ENCODE assay signal across 2 cellular contexts in the genomic region with DNA sequence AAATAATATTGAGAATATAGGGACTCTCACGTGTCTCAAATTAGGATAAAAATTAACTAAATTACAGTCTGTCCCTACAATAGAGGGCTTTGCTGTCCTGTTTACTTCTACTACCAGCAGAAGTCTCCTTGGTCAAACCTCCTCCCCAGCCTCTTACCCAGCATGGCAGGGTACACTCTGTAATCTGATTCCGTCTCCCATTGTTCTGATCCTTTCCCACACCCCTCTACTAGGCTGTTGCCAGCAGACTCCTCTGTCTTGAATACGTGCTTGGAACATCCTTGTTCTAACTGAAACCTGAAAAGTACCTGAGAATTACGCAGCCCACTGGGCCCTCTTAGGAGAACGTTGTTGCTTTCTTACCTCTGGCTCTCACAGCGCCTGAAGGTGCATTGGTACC.
TF ChIP-seq lines count a peak whose summit lies in the region.

No MANE protein-coding gene starts in this region.

TF ChIP-seq in GM23338, 12 proteins besides CTCF, POLR2A, EP300 and RAD21 (continues in another document):
- TF ChIP-seq EZH2 (IDR thresholded peaks at IDR 0.05; ENCODE audit: low read depth, unreplicated experiment): no peak
- no peak for TF ChIP-seq EZH2phosphoT487 (IDR thresholded peaks at IDR 0.05; ENCODE audit: unreplicated experiment)
- TF ChIP-seq, protein P1, sequence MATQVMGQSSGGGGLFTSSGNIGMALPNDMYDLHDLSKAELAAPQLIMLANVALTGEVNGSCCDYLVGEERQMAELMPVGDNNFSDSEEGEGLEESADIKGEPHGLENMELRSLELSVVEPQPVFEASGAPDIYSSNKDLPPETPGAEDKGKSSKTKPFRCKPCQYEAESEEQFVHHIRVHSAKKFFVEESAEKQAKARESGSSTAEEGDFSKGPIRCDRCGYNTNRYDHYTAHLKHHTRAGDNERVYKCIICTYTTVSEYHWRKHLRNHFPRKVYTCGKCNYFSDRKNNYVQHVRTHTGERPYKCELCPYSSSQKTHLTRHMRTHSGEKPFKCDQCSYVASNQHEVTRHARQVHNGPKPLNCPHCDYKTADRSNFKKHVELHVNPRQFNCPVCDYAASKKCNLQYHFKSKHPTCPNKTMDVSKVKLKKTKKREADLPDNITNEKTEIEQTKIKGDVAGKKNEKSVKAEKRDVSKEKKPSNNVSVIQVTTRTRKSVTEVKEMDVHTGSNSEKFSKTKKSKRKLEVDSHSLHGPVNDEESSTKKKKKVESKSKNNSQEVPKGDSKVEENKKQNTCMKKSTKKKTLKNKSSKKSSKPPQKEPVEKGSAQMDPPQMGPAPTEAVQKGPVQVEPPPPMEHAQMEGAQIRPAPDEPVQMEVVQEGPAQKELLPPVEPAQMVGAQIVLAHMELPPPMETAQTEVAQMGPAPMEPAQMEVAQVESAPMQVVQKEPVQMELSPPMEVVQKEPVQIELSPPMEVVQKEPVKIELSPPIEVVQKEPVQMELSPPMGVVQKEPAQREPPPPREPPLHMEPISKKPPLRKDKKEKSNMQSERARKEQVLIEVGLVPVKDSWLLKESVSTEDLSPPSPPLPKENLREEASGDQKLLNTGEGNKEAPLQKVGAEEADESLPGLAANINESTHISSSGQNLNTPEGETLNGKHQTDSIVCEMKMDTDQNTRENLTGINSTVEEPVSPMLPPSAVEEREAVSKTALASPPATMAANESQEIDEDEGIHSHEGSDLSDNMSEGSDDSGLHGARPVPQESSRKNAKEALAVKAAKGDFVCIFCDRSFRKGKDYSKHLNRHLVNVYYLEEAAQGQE (IDR thresholded peaks at IDR 0.05; ENCODE audit: unreplicated experiment): no peak
- TF ChIP-seq, protein P2, sequence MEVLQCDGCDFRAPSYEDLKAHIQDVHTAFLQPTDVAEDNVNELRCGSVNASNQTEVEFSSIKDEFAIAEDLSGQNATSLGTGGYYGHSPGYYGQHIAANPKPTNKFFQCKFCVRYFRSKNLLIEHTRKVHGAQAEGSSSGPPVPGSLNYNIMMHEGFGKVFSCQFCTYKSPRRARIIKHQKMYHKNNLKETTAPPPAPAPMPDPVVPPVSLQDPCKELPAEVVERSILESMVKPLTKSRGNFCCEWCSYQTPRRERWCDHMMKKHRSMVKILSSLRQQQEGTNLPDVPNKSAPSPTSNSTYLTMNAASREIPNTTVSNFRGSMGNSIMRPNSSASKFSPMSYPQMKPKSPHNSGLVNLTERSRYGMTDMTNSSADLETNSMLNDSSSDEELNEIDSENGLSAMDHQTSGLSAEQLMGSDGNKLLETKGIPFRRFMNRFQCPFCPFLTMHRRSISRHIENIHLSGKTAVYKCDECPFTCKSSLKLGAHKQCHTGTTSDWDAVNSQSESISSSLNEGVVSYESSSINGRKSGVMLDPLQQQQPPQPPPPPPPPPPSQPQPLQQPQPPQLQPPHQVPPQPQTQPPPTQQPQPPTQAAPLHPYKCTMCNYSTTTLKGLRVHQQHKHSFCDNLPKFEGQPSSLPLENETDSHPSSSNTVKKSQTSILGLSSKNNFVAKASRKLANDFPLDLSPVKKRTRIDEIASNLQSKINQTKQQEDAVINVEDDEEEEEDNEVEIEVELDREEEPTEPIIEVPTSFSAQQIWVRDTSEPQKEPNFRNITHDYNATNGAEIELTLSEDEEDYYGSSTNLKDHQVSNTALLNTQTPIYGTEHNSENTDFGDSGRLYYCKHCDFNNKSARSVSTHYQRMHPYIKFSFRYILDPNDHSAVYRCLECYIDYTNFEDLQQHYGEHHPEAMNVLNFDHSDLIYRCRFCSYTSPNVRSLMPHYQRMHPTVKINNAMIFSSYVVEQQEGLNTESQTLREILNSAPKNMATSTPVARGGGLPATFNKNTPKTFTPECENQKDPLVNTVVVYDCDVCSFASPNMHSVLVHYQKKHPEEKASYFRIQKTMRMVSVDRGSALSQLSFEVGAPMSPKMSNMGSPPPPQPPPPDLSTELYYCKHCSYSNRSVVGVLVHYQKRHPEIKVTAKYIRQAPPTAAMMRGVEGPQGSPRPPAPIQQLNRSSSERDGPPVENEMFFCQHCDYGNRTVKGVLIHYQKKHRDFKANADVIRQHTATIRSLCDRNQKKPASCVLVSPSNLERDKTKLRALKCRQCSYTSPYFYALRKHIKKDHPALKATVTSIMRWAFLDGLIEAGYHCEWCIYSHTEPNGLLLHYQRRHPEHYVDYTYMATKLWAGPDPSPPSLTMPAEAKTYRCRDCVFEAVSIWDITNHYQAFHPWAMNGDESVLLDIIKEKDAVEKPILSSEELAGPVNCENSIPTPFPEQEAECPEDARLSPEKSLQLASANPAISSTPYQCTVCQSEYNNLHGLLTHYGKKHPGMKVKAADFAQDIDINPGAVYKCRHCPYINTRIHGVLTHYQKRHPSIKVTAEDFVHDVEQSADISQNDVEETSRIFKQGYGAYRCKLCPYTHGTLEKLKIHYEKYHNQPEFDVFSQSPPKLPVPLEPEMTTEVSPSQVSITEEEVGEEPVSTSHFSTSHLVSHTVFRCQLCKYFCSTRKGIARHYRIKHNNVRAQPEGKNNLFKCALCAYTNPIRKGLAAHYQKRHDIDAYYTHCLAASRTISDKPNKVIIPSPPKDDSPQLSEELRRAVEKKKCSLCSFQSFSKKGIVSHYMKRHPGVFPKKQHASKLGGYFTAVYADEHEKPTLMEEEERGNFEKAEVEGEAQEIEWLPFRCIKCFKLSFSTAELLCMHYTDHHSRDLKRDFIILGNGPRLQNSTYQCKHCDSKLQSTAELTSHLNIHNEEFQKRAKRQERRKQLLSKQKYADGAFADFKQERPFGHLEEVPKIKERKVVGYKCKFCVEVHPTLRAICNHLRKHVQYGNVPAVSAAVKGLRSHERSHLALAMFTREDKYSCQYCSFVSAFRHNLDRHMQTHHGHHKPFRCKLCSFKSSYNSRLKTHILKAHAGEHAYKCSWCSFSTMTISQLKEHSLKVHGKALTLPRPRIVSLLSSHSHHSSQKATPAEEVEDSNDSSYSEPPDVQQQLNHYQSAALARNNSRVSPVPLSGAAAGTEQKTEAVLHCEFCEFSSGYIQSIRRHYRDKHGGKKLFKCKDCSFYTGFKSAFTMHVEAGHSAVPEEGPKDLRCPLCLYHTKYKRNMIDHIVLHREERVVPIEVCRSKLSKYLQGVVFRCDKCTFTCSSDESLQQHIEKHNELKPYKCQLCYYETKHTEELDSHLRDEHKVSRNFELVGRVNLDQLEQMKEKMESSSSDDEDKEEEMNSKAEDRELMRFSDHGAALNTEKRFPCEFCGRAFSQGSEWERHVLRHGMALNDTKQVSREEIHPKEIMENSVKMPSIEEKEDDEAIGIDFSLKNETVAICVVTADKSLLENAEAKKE (CRISPR knock-in tag; IDR thresholded peaks at IDR 0.05): no peak
- no peak for TF ChIP-seq STAT1 (IDR thresholded peaks at IDR 0.05; ENCODE audit: unreplicated experiment)
- no peak for TF ChIP-seq NANOG (IDR thresholded peaks at IDR 0.05; ENCODE audit: borderline replicate concordance)
- no peak for TF ChIP-seq JUNB (IDR thresholded peaks at IDR 0.05; ENCODE audit: unreplicated experiment)
- TF ChIP-seq ZNF114 (CRISPR knock-in tag; IDR thresholded peaks at IDR 0.05): no peak
- no peak for TF ChIP-seq CREB1 (CRISPR knock-in tag; IDR thresholded peaks at IDR 0.05; ENCODE audit: low read depth)
- TF ChIP-seq ZNF331 (CRISPR knock-in tag; IDR thresholded peaks at IDR 0.05; ENCODE audit: low read depth): no peak
- TF ChIP-seq POLR2AphosphoS5 (IDR thresholded peaks at IDR 0.05; ENCODE audit: low read depth): no peak

TF ChIP-seq in H1, 55 proteins besides CTCF, POLR2A, EP300 and RAD21:
- TF ChIP-seq GABPA (IDR thresholded peaks at IDR 0.05; ENCODE audit: borderline replicate concordance, insufficient read depth, low read length): no peak
- no peak for TF ChIP-seq HDAC6 (IDR thresholded peaks at IDR 0.05; ENCODE audit: low read depth, low read length)
- no peak for TF ChIP-seq CHD1 (IDR thresholded peaks at IDR 0.05; ENCODE audit: low read depth, low read length)
- no peak for TF ChIP-seq HDAC2 (IDR thresholded peaks at IDR 0.05; ENCODE audit: borderline replicate concordance in 1 of 2, low read depth in 2 of 2, low read length in 2 of 2)
- TF ChIP-seq GTF2F1 (IDR thresholded peaks at IDR 0.05; ENCODE audit: borderline replicate concordance, low read depth, low read length): no peak
- no peak for TF ChIP-seq JUND (IDR thresholded peaks at IDR 0.05; ENCODE audit: low read length)
- no peak for TF ChIP-seq CEBPB (IDR thresholded peaks at IDR 0.05; ENCODE audit: low read depth, low read length)
- TF ChIP-seq SP4 (IDR thresholded peaks at IDR 0.05; ENCODE audit: low read length): no peak
- no peak for TF ChIP-seq RFX5 (IDR thresholded peaks at IDR 0.05; ENCODE audit: borderline replicate concordance, low read depth, low read length)
- no peak for TF ChIP-seq POU5F1 (IDR thresholded peaks at IDR 0.05; ENCODE audit: low read depth, low read length)
- TF ChIP-seq SIRT6 (IDR thresholded peaks at IDR 0.05; ENCODE audit: low read length): no peak
- TF ChIP-seq CBX5 (IDR thresholded peaks at IDR 0.05; ENCODE audit: low read depth, low read length): no peak
- TF ChIP-seq CHD2 (IDR thresholded peaks at IDR 0.05; ENCODE audit: low read length): no peak
- TF ChIP-seq, protein P3, sequence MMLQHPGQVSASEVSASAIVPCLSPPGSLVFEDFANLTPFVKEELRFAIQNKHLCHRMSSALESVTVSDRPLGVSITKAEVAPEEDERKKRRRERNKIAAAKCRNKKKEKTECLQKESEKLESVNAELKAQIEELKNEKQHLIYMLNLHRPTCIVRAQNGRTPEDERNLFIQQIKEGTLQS (IDR thresholded peaks at IDR 0.05; ENCODE audit: insufficient read depth, low read depth, low read length): no peak
- TF ChIP-seq RNF2 (IDR thresholded peaks at IDR 0.05; ENCODE audit: borderline replicate concordance, low read depth, low read length, missing control alignments, poor library complexity, severe bottlenecking): no peak
- no peak for TF ChIP-seq NRF1 (IDR thresholded peaks at IDR 0.05; ENCODE audit: low read depth, low read length)
- TF ChIP-seq, protein P4, sequence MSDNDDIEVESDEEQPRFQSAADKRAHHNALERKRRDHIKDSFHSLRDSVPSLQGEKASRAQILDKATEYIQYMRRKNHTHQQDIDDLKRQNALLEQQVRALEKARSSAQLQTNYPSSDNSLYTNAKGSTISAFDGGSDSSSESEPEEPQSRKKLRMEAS (IDR thresholded peaks at IDR 0.05): no peak
- no peak for TF ChIP-seq SRF (IDR thresholded peaks at IDR 0.05; ENCODE audit: low read depth, low read length)
- no peak for TF ChIP-seq SAP30 (IDR thresholded peaks at IDR 0.05; ENCODE audit: insufficient read depth, insufficient replicate concordance, low read length)
- TF ChIP-seq TCF12 (IDR thresholded peaks at IDR 0.05; ENCODE audit: low read depth, low read length): no peak
TF ChIP-seq in H1: peak in this region for 0.
